Comparison of ENCODE assay signal across 24 cellular contexts in genomic region chr6:3620937-3621336, GRCh38.
DNase-seq lines count a peak whose midpoint lies in the region; ATAC-seq and TF ChIP-seq lines count a peak whose summit lies in the region.
"Had no signal": no experiment of that assay in that cellular context is flagged by ENCODE, and none has a peak within 500 bp of the region (broad histone marks: within the 10 kb centered on the region; RNA-seq: fewer than 3 reads in every experiment).

No MANE protein-coding gene starts in this region.

- no peaks in the 10 kb centered on the region for H3K36me3 Mint-ChIP-seq in activated CD8-positive, alpha-beta memory T cell treated with anti-CD3 and anti-CD28 coated beads, Interleukin-2, amount 10 ng/mL, durations not matched to agents 7 days and 5 days
- no peaks in the 10 kb centered on the region for H3K36me3 Mint-ChIP-seq in neural crest cell (ENCODE audit: low read depth)
- H3K36me3 Mint-ChIP-seq: CD14-positive monocyte; CD8-positive, alpha-beta memory T cell had no signal

- H3K9me3 Mint-ChIP-seq in activated CD8-positive, alpha-beta memory T cell treated with anti-CD3 and anti-CD28 coated beads, Interleukin-2, amount 10 ng/mL, durations not matched to agents 7 days and 5 days (ENCODE audit: low read depth), result no peaks in the 10 kb centered on the region
- H3K9me3 Mint-ChIP-seq in neural crest cell, result peaks cover 2% of the 10 kb centered on the region
- H3K9me3 Mint-ChIP-seq: CD4-positive, alpha-beta T cell had no signal

- H3K27ac ChIP-seq in coronary artery, result no peak overlapping the region
- H3K27ac ChIP-seq: A549; BLaER1 treated with 17β-estradiol and CSF1 and Interleukin-3, amounts not matched to agents 10 nM and 100 nM; GM23248 had no signal

- H3K4me1 Mint-ChIP-seq in activated CD8-positive, alpha-beta memory T cell treated with anti-CD3 and anti-CD28 coated beads, Interleukin-2, amount 10 ng/mL, durations not matched to agents 7 days and 5 days, result peaks cover 8% of the 10 kb centered on the region
- peaks cover 26% of the 10 kb centered on the region for H3K4me1 Mint-ChIP-seq in neural crest cell

- H3K4me3 ChIP-seq in coronary artery, result no peak overlapping the region
- H3K4me3 ChIP-seq: A549; BLaER1 treated with 17β-estradiol and CSF1 and Interleukin-3, amounts not matched to agents 10 nM and 100 nM; GM12878; GM23248 had no signal

- TF ChIP-seq CTCF in coronary artery (IDR thresholded peaks at IDR 0.05) (no peak), neural crest cell (conservative IDR thresholded peaks at IDR 0.05) (no peak)

- no peak for ATAC-seq in activated CD8-positive, alpha-beta memory T cell treated with anti-CD3 and anti-CD28 coated beads, Interleukin-2, amount 10 ng/mL, durations not matched to agents 7 days and 5 days
- ATAC-seq: A549, GM12878 had no signal

- no peak overlapping the region for H3K27ac Mint-ChIP-seq in activated CD8-positive, alpha-beta memory T cell treated with anti-CD3 and anti-CD28 coated beads, Interleukin-2, amount 10 ng/mL, durations not matched to agents 7 days and 5 days
- peak overlapping the region; percentile 1 for H3K27ac Mint-ChIP-seq in neural crest cell (ENCODE audit: unreplicated experiment)
- H3K27ac Mint-ChIP-seq: CD14-positive monocyte; CD4-positive, alpha-beta T cell; CD8-positive, alpha-beta memory T cell had no signal

- CTCF ChIA-PET in activated CD8-positive, alpha-beta memory T cell treated with anti-CD3 and anti-CD28 coated beads, Interleukin-2, amount 10 ng/mL, durations not matched to agents 7 days and 5 days (lab: Charles Lee), result no interaction called here

- H3K4me3 Mint-ChIP-seq in activated CD8-positive, alpha-beta memory T cell treated with anti-CD3 and anti-CD28 coated beads, Interleukin-2, amount 10 ng/mL, durations not matched to agents 7 days and 5 days, result no peak overlapping the region
- H3K4me3 Mint-ChIP-seq in neural crest cell, result no peak overlapping the region
- H3K4me3 Mint-ChIP-seq: CD14-positive monocyte; CD4-positive, alpha-beta T cell; CD8-positive, alpha-beta memory T cell had no signal

- peaks cover 30% of the 10 kb centered on the region for H3K27me3 Mint-ChIP-seq in activated CD8-positive, alpha-beta memory T cell treated with anti-CD3 and anti-CD28 coated beads, Interleukin-2, amount 10 ng/mL, durations not matched to agents 7 days and 5 days
- H3K27me3 Mint-ChIP-seq in neural crest cell (ENCODE audit: low read depth), result no peaks in the 10 kb centered on the region

- DNase-seq in activated CD8-positive, alpha-beta memory T cell treated with anti-CD3 and anti-CD28 coated beads, Interleukin-2, amount 10 ng/mL, durations not matched to agents 7 days and 5 days, result peak; percentile 22
- no peak for DNase-seq in activated CD8-positive, alpha-beta memory T cell treated with anti-CD3 and anti-CD28 coated beads for 24 hours
- DNase-seq in coronary artery (ENCODE audit: low spot score), result peak; percentile 36
- no peak for DNase-seq in neural crest cell (ENCODE audit: low read depth, low spot score)
- DNase-seq in ureter (ENCODE audit: low spot score), result peak; percentile 4
- no peak for DNase-seq in activated naive CD4-positive, alpha-beta T cell treated with anti-CD3 and anti-CD28 coated beads, Interleukin-2, amount 50 U/mL, for 16 hours
- no peak for DNase-seq in kidney tubule cell (ENCODE audit: low spot score)
- DNase-seq: 8988T; ACHN; AML-193; BE2C; CD4-positive, alpha-beta T cell; CD8-positive, alpha-beta memory T cell; DMS 273 treated with DMSO at 0.1 percent for 48 hours; DMS79; EL; GDM1; GM23248; H7; HCEC 1CT had no signal

Comparison
In these comparisons a context has a peak if more than half of its experiments do, and no peak if none do; other contexts are left out.
1. DNase-seq: peak in activated CD8-positive, alpha-beta memory T cell treated with anti-CD3 and anti-CD28 coated beads, Interleukin-2, amount 10 ng/mL, durations not matched to agents 7 days and 5 days (single experiment), coronary artery (single experiment) and ureter (single experiment); none in activated CD8-positive, alpha-beta memory T cell treated with anti-CD3 and anti-CD28 coated beads for 24 hours (single experiment), neural crest cell (single experiment), activated naive CD4-positive, alpha-beta T cell treated with anti-CD3 and anti-CD28 coated beads, Interleukin-2, amount 50 U/mL, for 16 hours (single experiment) and kidney tubule cell (single experiment).